25 cellular contexts compared by ENCODE assay signal in genomic region chr11:43986881-43987280, GRCh38. TPM values are rescaled to one million over a fixed set of nuclear protein-coding genes. Genes with fewer than 3 reads are reported as not detected.
DNase-seq lines count a peak whose midpoint lies in the region; ATAC-seq, FAIRE-seq and TF ChIP-seq lines count a peak whose summit lies in the region.
"Had no signal": no experiment of that assay in that cellular context is flagged by ENCODE, and none has a peak within 500 bp of the region (broad histone marks: within the 10 kb centered on the region; RNA-seq: fewer than 3 reads in every experiment).

No MANE protein-coding gene starts in this region.

- no peak overlapping the region for H3K27ac Mint-ChIP-seq in T-helper 2 cell treated with Interferon-gamma antibody and Interleukin-4, amounts not matched to agents 5 μg/mL and 100 μg/mL, for 36 hours
- H3K27ac Mint-ChIP-seq: activated naive CD4-positive, alpha-beta T cell treated with anti-CD3 and anti-CD28 coated beads, Interleukin-2, amount 10 ng/mL, durations not matched to agents 7 days and 5 days; effector memory CD8-positive, alpha-beta T cell had no signal

- no peak overlapping the region for H3K4me3 Mint-ChIP-seq in T-helper 2 cell treated with Interferon-gamma antibody and Interleukin-4, amounts not matched to agents 5 μg/mL and 100 μg/mL, for 36 hours
- H3K4me3 Mint-ChIP-seq: activated naive CD4-positive, alpha-beta T cell treated with anti-CD3 and anti-CD28 coated beads, Interleukin-2, amount 10 ng/mL, durations not matched to agents 7 days and 5 days; effector memory CD8-positive, alpha-beta T cell had no signal

- intact Hi-C loops in left ventricle myocardium inferior (cut with micrococcal nuclease): no loop called here
- intact Hi-C loops in Right ventricle myocardium inferior (cut with DNase I): no loop called here
- intact Hi-C loops in left lung (cut with DNase I): loop anchor here in 1 of 2 donors (10.0 kb wide), 1 partner anchor 48 kb away; no protein-coding TSS in a partner anchor
- intact Hi-C loops in sigmoid colon (cut with DNase I): loop anchor here (5.0 kb wide), 1 partner anchor 45 kb away; no protein-coding TSS in a partner anchor

- H3K4me1 ChIP-seq in left ventricle myocardium inferior (peaks cover 70% of the 10 kb centered on the region), left lung (peaks cover 35 to 55% of the 10 kb centered on the region in 2 donors), sigmoid colon (peaks cover 0 to 31% (median 29%) of the 10 kb centered on the region in 4 donors), upper lobe of left lung (peaks cover 42 to 67% (median 54%) of the 10 kb centered on the region in 4 donors)

- DNase-seq in left ventricle myocardium inferior (no peak), Right ventricle myocardium inferior (ENCODE audit: missing footprints) (no peak), left lung (no peak), sigmoid colon (no peak), upper lobe of left lung (no peak), urothelium cell line (ENCODE audit: low spot score) (no peak), NCI-H1436 treated with DMSO at 0.1 percent for 48 hours (lab: John Stamatoyannopoulos, UW) (no peak)
- DNase-seq in T-helper 2 cell treated with Interferon-gamma antibody and Interleukin-4, amounts not matched to agents 5 μg/mL and 100 μg/mL, for 36 hours (ENCODE audit: low spot score): no peak
- DNase-seq: activated CD4-positive, CD25-positive, alpha-beta regulatory T cell; activated CD8-positive, alpha-beta memory T cell treated with anti-CD3 and anti-CD28 coated beads for 24 hours; activated naive CD4-positive, alpha-beta T cell treated with anti-CD3 and anti-CD28 coated beads, Interleukin-2, amount 10 ng/mL, durations not matched to agents 7 days and 5 days; activated T-cell treated with anti-CD3 and anti-CD28 coated beads, Interleukin-2, amount 50 U/mL, for 48 hours; cerebellar nuclear complex; COR-L47; DND-41; effector memory CD8-positive, alpha-beta T cell; Karpas-422; NCI-H2029 treated with DMSO at 0.1 percent for 48 hours; NCI-H345; stimulated activated CD4-positive, alpha-beta T cell treated with anti-CD3 and anti-CD28 coated beads, Interleukin-1b, Interleukin-23, amount 100 ng/mL, for 48 hours; stimulated activated naive CD4-positive, alpha-beta T cell; T-helper 9 cell had no signal

- H3K4me1 Mint-ChIP-seq in T-helper 2 cell treated with Interferon-gamma antibody and Interleukin-4, amounts not matched to agents 5 μg/mL and 100 μg/mL, for 36 hours (ENCODE audit: low read depth): no peaks in the 10 kb centered on the region
- H3K4me1 Mint-ChIP-seq: activated naive CD4-positive, alpha-beta T cell treated with anti-CD3 and anti-CD28 coated beads, Interleukin-2, amount 10 ng/mL, durations not matched to agents 7 days and 5 days had no signal

- H3K27me3 ChIP-seq in left ventricle myocardium inferior (ENCODE audit: low read depth): no peaks in the 10 kb centered on the region
- H3K27me3 ChIP-seq in left lung: no peaks in the 10 kb centered on the region
- no peaks in the 10 kb centered on the region for H3K27me3 ChIP-seq in sigmoid colon
- H3K27me3 ChIP-seq in upper lobe of left lung: no peaks in the 10 kb centered on the region

- H3K27me3 Mint-ChIP-seq in T-helper 2 cell treated with Interferon-gamma antibody and Interleukin-4, amounts not matched to agents 5 μg/mL and 100 μg/mL, for 36 hours (ENCODE audit: low read depth): peaks cover 4% of the 10 kb centered on the region

- ATAC-seq in Right ventricle myocardium inferior: no peak
- ATAC-seq in left lung: no peak
- ATAC-seq in upper lobe of left lung (ENCODE audit: low FRiP score in 2 of 2): no peak
- ATAC-seq: A549; effector memory CD8-positive, alpha-beta T cell had no signal

- TF ChIP-seq POLR2A in sigmoid colon (IDR thresholded peaks at IDR 0.05) (no peak), upper lobe of left lung (IDR thresholded peaks at IDR 0.05) (no peak)

- H3K4me3 ChIP-seq in left ventricle myocardium inferior: peak overlapping the region; percentile 19
- no peak overlapping the region for H3K4me3 ChIP-seq in left lung
- no peak overlapping the region for H3K4me3 ChIP-seq in sigmoid colon
- no peak overlapping the region for H3K4me3 ChIP-seq in upper lobe of left lung
- H3K4me3 ChIP-seq: A549, SK-N-MC had no signal

- no peak for FAIRE-seq in urothelium cell line (lab: Jason Lieb, UNC)
- FAIRE-seq: A549, HTR-8/SVneo had no signal

- H3K36me3 Mint-ChIP-seq in T-helper 2 cell treated with Interferon-gamma antibody and Interleukin-4, amounts not matched to agents 5 μg/mL and 100 μg/mL, for 36 hours (ENCODE audit: low read depth): no peaks in the 10 kb centered on the region
- H3K36me3 Mint-ChIP-seq: activated naive CD4-positive, alpha-beta T cell treated with anti-CD3 and anti-CD28 coated beads, Interleukin-2, amount 10 ng/mL, durations not matched to agents 7 days and 5 days had no signal

- no peaks in the 10 kb centered on the region for H3K9me3 ChIP-seq in left ventricle myocardium inferior (replicated peaks)
- H3K9me3 ChIP-seq in left lung: no peaks in the 10 kb centered on the region
- no peaks in the 10 kb centered on the region for H3K9me3 ChIP-seq in sigmoid colon
- H3K9me3 ChIP-seq in upper lobe of left lung: no peaks in the 10 kb centered on the region
- H3K9me3 ChIP-seq: A549 had no signal

- H3K36me3 ChIP-seq in left ventricle myocardium inferior: no peaks in the 10 kb centered on the region
- no peaks in the 10 kb centered on the region for H3K36me3 ChIP-seq in left lung
- no peaks in the 10 kb centered on the region for H3K36me3 ChIP-seq in sigmoid colon
- no peaks in the 10 kb centered on the region for H3K36me3 ChIP-seq in upper lobe of left lung

- TF ChIP-seq EP300 in sigmoid colon (IDR thresholded peaks at IDR 0.05) (no peak), upper lobe of left lung (IDR thresholded peaks at IDR 0.05) (no peak)

- TF ChIP-seq CTCF in left ventricle myocardium inferior (IDR thresholded peaks at IDR 0.05; ENCODE audit: borderline replicate concordance) (no peak), left lung (IDR thresholded peaks at IDR 0.05) (no peak), sigmoid colon (IDR thresholded peaks at IDR 0.05) (no peak), upper lobe of left lung (IDR thresholded peaks at IDR 0.05) (no peak)

- H3K9me3 Mint-ChIP-seq in T-helper 2 cell treated with Interferon-gamma antibody and Interleukin-4, amounts not matched to agents 5 μg/mL and 100 μg/mL, for 36 hours: no peaks in the 10 kb centered on the region
- H3K9me3 Mint-ChIP-seq: activated naive CD4-positive, alpha-beta T cell treated with anti-CD3 and anti-CD28 coated beads, Interleukin-2, amount 10 ng/mL, durations not matched to agents 7 days and 5 days; effector memory CD8-positive, alpha-beta T cell had no signal

- H3K27ac ChIP-seq in left ventricle myocardium inferior (replicated peaks) (peak overlapping the region; percentile 88), left lung (peak overlapping the region; percentile 33 to 50), sigmoid colon (peak overlapping the region; percentile 59 to 74 (median 68)), upper lobe of left lung (peak overlapping the region; percentile 18 to 69 (median 48))
- H3K27ac ChIP-seq: A549, SK-N-MC had no signal

- 85 to 92% methylated on average over 4 of the region's 4 CpGs for WGBS in sigmoid colon, 2 donors
- 85 to 90% methylated on average over 4 of the region's 4 CpGs for WGBS in upper lobe of left lung, 2 donors

RNA-seq across cellular contexts. Expression of gene C11orf96, which starts 44.4 kb away (rescaled TPM):
- total RNA-seq in left ventricle myocardium inferior: 20.1 TPM
- 19.8 TPM for total RNA-seq in Right ventricle myocardium inferior
- 10 to 100 TPM; 71.0 to 74.2 TPM for total RNA-seq in left lung
- 100 to 1,000 TPM in 2 of 4 donors, 10 to 100 TPM in 2; 47.4 to 336 (median 95.6) TPM for total RNA-seq in sigmoid colon
- polyA plus RNA-seq in sigmoid colon: 10 to 100 TPM in 2 of 3 donors, 1 to 10 TPM in 1; 7.4 to 29.3 (median 24.6) TPM
- 100 to 1,000 TPM in 4 of 6 donors, 10 to 100 TPM in 2; 83.2 to 255 (median 168) TPM for total RNA-seq in upper lobe of left lung
